ENCODE assay signal across 2 cellular contexts in the genomic region with DNA sequence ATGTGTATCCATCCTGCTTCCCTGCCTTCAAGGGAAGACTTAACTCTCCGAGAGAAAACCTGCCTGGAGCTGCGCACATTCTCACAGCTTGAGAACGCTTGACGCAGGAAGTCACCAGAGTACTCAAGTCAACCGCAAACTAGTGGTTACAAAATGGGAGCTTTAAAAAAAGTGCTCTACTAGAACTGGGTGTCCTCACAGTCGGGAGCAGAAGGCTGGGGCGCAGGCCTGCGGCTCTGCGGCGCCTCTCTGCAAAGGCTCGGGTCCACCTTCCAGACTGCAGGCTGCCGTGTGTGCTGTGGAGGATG.
TF ChIP-seq lines count a peak whose summit lies in the region.

No MANE protein-coding gene starts in this region.

TF ChIP-seq in GM12878, 131 proteins besides CTCF, POLR2A, EP300 and RAD21 (continues in another document):
- TF ChIP-seq JUND (IDR thresholded peaks at IDR 0.05; ENCODE audit: low read depth, low read length) (no peak), RB1 (IDR thresholded peaks at IDR 0.05; ENCODE audit: borderline replicate concordance) (no peak), NFIC (IDR thresholded peaks at IDR 0.05; ENCODE audit: low read depth, low read length) (no peak), WRNIP1 (IDR thresholded peaks at IDR 0.05; ENCODE audit: borderline replicate concordance, low read depth, low read length) (no peak), TBL1XR1 (IDR thresholded peaks at IDR 0.05; ENCODE audit: low read depth, low read length) (no peak), TCF12 (IDR thresholded peaks at IDR 0.05; ENCODE audit: low read depth, low read length) (no peak), BCL11A (IDR thresholded peaks at IDR 0.05; ENCODE audit: low read depth, low read length) (no peak), CHD2 (IDR thresholded peaks at IDR 0.05; ENCODE audit: borderline replicate concordance, low read depth, low read length) (no peak), RFX5 (IDR thresholded peaks at IDR 0.05; ENCODE audit: low read depth, low read length) (no peak), RUNX3 (IDR thresholded peaks at IDR 0.05; ENCODE audit: low read length) (no peak), ZNF274 (IDR thresholded peaks at IDR 0.05; ENCODE audit: insufficient read depth, insufficient read length) (no peak)
- TF ChIP-seq, protein P1, sequence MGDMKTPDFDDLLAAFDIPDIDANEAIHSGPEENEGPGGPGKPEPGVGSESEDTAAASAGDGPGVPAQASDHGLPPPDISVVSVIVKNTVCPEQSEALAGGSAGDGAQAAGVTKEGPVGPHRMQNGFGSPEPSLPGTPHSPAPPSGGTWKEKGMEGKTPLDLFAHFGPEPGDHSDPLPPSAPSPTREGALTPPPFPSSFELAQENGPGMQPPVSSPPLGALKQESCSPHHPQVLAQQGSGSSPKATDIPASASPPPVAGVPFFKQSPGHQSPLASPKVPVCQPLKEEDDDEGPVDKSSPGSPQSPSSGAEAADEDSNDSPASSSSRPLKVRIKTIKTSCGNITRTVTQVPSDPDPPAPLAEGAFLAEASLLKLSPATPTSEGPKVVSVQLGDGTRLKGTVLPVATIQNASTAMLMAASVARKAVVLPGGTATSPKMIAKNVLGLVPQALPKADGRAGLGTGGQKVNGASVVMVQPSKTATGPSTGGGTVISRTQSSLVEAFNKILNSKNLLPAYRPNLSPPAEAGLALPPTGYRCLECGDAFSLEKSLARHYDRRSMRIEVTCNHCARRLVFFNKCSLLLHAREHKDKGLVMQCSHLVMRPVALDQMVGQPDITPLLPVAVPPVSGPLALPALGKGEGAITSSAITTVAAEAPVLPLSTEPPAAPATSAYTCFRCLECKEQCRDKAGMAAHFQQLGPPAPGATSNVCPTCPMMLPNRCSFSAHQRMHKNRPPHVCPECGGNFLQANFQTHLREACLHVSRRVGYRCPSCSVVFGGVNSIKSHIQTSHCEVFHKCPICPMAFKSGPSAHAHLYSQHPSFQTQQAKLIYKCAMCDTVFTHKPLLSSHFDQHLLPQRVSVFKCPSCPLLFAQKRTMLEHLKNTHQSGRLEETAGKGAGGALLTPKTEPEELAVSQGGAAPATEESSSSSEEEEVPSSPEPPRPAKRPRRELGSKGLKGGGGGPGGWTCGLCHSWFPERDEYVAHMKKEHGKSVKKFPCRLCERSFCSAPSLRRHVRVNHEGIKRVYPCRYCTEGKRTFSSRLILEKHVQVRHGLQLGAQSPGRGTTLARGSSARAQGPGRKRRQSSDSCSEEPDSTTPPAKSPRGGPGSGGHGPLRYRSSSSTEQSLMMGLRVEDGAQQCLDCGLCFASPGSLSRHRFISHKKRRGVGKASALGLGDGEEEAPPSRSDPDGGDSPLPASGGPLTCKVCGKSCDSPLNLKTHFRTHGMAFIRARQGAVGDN (IDR thresholded peaks at IDR 0.05), result no peak
- TF ChIP-seq, protein P2, sequence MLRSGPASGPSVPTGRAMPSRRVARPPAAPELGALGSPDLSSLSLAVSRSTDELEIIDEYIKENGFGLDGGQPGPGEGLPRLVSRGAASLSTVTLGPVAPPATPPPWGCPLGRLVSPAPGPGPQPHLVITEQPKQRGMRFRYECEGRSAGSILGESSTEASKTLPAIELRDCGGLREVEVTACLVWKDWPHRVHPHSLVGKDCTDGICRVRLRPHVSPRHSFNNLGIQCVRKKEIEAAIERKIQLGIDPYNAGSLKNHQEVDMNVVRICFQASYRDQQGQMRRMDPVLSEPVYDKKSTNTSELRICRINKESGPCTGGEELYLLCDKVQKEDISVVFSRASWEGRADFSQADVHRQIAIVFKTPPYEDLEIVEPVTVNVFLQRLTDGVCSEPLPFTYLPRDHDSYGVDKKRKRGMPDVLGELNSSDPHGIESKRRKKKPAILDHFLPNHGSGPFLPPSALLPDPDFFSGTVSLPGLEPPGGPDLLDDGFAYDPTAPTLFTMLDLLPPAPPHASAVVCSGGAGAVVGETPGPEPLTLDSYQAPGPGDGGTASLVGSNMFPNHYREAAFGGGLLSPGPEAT (IDR thresholded peaks at IDR 0.05; ENCODE audit: low read depth), result no peak
- TF ChIP-seq, protein P3, sequence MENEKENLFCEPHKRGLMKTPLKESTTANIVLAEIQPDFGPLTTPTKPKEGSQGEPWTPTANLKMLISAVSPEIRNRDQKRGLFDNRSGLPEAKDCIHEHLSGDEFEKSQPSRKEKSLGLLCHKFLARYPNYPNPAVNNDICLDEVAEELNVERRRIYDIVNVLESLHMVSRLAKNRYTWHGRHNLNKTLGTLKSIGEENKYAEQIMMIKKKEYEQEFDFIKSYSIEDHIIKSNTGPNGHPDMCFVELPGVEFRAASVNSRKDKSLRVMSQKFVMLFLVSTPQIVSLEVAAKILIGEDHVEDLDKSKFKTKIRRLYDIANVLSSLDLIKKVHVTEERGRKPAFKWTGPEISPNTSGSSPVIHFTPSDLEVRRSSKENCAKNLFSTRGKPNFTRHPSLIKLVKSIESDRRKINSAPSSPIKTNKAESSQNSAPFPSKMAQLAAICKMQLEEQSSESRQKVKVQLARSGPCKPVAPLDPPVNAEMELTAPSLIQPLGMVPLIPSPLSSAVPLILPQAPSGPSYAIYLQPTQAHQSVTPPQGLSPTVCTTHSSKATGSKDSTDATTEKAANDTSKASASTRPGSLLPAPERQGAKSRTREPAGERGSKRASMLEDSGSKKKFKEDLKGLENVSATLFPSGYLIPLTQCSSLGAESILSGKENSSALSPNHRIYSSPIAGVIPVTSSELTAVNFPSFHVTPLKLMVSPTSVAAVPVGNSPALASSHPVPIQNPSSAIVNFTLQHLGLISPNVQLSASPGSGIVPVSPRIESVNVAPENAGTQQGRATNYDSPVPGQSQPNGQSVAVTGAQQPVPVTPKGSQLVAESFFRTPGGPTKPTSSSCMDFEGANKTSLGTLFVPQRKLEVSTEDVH (IDR thresholded peaks at IDR 0.05; ENCODE audit: low read depth, partially characterized antibody), result no peak
- TF ChIP-seq, protein P4, sequence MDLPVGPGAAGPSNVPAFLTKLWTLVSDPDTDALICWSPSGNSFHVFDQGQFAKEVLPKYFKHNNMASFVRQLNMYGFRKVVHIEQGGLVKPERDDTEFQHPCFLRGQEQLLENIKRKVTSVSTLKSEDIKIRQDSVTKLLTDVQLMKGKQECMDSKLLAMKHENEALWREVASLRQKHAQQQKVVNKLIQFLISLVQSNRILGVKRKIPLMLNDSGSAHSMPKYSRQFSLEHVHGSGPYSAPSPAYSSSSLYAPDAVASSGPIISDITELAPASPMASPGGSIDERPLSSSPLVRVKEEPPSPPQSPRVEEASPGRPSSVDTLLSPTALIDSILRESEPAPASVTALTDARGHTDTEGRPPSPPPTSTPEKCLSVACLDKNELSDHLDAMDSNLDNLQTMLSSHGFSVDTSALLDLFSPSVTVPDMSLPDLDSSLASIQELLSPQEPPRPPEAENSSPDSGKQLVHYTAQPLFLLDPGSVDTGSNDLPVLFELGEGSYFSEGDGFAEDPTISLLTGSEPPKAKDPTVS (IDR thresholded peaks at IDR 0.05; ENCODE audit: low read depth, low read length), result no peak

TF ChIP-seq in SK-N-SH treated with all-trans-retinoic acid at 6 μM for 48 hours, 23 proteins besides CTCF, POLR2A, EP300 and RAD21:
- TF ChIP-seq ZFP30 (CRISPR knock-in tag; IDR thresholded peaks at IDR 0.05), result no peak
- no peak for TF ChIP-seq OSR1 (CRISPR knock-in tag; IDR thresholded peaks at IDR 0.05)
- no peak for TF ChIP-seq PPARA (CRISPR knock-in tag; IDR thresholded peaks at IDR 0.05; ENCODE audit: borderline replicate concordance)
- TF ChIP-seq ESRRG (CRISPR knock-in tag; IDR thresholded peaks at IDR 0.05), result no peak
- no peak for TF ChIP-seq ZC3H10 (CRISPR knock-in tag; IDR thresholded peaks at IDR 0.05)
- TF ChIP-seq, protein P5, sequence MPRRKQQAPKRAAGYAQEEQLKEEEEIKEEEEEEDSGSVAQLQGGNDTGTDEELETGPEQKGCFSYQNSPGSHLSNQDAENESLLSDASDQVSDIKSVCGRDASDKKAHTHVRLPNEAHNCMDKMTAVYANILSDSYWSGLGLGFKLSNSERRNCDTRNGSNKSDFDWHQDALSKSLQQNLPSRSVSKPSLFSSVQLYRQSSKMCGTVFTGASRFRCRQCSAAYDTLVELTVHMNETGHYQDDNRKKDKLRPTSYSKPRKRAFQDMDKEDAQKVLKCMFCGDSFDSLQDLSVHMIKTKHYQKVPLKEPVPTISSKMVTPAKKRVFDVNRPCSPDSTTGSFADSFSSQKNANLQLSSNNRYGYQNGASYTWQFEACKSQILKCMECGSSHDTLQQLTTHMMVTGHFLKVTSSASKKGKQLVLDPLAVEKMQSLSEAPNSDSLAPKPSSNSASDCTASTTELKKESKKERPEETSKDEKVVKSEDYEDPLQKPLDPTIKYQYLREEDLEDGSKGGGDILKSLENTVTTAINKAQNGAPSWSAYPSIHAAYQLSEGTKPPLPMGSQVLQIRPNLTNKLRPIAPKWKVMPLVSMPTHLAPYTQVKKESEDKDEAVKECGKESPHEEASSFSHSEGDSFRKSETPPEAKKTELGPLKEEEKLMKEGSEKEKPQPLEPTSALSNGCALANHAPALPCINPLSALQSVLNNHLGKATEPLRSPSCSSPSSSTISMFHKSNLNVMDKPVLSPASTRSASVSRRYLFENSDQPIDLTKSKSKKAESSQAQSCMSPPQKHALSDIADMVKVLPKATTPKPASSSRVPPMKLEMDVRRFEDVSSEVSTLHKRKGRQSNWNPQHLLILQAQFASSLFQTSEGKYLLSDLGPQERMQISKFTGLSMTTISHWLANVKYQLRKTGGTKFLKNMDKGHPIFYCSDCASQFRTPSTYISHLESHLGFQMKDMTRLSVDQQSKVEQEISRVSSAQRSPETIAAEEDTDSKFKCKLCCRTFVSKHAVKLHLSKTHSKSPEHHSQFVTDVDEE (CRISPR knock-in tag; IDR thresholded peaks at IDR 0.05), result no peak
- no peak for TF ChIP-seq BACH2 (CRISPR knock-in tag; IDR thresholded peaks at IDR 0.05; ENCODE audit: borderline replicate concordance)
- no peak for TF ChIP-seq ZNF8 (CRISPR knock-in tag; IDR thresholded peaks at IDR 0.05)
- TF ChIP-seq SNAI2 (CRISPR knock-in tag; IDR thresholded peaks at IDR 0.05), result no peak
- TF ChIP-seq TCF4 (CRISPR knock-in tag; IDR thresholded peaks at IDR 0.05; ENCODE audit: borderline replicate concordance), result no peak
- TF ChIP-seq ISL1 (CRISPR knock-in tag; IDR thresholded peaks at IDR 0.05), result no peak
- TF ChIP-seq GLIS3 (CRISPR knock-in tag; IDR thresholded peaks at IDR 0.05), result no peak
- TF ChIP-seq ZNF70 (CRISPR knock-in tag; IDR thresholded peaks at IDR 0.05), result no peak
- TF ChIP-seq, protein P6, sequence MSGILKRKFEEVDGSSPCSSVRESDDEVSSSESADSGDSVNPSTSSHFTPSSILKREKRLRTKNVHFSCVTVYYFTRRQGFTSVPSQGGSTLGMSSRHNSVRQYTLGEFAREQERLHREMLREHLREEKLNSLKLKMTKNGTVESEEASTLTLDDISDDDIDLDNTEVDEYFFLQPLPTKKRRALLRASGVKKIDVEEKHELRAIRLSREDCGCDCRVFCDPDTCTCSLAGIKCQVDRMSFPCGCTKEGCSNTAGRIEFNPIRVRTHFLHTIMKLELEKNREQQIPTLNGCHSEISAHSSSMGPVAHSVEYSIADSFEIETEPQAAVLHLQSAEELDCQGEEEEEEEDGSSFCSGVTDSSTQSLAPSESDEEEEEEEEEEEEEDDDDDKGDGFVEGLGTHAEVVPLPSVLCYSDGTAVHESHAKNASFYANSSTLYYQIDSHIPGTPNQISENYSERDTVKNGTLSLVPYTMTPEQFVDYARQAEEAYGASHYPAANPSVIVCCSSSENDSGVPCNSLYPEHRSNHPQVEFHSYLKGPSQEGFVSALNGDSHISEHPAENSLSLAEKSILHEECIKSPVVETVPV (CRISPR knock-in tag; IDR thresholded peaks at IDR 0.05), result no peak
- TF ChIP-seq, protein P7, sequence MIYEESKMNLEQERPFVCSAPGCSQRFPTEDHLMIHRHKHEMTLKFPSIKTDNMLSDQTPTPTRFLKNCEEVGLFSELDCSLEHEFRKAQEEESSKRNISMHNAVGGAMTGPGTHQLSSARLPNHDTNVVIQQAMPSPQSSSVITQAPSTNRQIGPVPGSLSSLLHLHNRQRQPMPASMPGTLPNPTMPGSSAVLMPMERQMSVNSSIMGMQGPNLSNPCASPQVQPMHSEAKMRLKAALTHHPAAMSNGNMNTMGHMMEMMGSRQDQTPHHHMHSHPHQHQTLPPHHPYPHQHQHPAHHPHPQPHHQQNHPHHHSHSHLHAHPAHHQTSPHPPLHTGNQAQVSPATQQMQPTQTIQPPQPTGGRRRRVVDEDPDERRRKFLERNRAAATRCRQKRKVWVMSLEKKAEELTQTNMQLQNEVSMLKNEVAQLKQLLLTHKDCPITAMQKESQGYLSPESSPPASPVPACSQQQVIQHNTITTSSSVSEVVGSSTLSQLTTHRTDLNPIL (CRISPR knock-in tag; IDR thresholded peaks at IDR 0.05; ENCODE audit: low read depth), result no peak
- TF ChIP-seq, protein P8, sequence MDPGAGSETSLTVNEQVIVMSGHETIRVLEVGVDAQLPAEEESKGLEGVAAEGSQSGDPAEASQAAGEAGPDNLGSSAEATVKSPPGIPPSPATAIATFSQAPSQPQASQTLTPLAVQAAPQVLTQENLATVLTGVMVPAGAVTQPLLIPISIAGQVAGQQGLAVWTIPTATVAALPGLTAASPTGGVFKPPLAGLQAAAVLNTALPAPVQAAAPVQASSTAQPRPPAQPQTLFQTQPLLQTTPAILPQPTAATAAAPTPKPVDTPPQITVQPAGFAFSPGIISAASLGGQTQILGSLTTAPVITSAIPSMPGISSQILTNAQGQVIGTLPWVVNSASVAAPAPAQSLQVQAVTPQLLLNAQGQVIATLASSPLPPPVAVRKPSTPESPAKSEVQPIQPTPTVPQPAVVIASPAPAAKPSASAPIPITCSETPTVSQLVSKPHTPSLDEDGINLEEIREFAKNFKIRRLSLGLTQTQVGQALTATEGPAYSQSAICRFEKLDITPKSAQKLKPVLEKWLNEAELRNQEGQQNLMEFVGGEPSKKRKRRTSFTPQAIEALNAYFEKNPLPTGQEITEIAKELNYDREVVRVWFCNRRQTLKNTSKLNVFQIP (CRISPR knock-in tag; IDR thresholded peaks at IDR 0.05; ENCODE audit: borderline replicate concordance, low read depth), result no peak
